In the genomic region with DNA sequence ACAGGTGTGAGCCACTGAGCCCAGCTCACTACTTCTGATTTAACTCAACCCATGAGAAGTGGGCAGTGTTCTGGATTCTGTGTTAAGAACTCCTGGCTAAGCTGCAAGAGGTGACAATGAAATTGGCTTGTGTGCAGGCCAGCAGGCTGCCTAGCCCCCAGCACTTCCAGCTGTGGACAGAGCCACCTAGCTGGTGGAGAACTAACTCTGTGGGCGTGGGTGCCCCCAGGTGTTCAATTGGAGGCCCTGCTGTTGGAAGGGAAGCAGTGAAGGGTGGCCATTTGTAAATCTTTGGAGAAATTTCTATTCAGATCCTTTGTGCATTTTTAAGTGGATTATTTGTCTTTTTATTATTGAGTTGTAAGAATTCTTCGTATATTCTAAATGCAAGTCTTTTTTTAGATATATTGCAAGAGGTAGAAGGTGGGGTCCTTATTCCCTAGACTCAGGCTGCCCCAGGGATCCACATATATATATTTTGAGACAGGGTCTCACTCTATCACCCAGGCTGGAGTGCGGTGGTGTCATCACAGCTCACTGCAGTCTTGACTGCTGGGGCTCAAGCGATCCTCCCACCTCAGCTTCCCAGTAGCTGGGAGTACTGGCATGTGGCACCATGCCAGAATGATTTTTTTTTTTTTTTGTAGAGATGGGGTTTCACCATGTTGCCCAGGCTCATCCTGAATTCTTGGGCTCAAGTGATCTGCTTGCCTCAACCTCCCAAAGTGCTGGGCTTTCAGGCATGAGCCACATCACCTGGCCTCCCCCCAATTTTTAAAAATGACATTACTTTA, we compare ENCODE assay signal across 1 cellular context.
TF ChIP-seq lines count a peak whose summit lies in the region.

No MANE protein-coding gene starts in this region.

TF ChIP-seq in HCT116, 20 proteins besides CTCF, POLR2A, EP300 and RAD21 (continued from another document):
- peak; percentile 54 for TF ChIP-seq YY1 (IDR thresholded peaks at IDR 0.05; ENCODE audit: extremely low read depth, insufficient replicate concordance, low read depth, low read length)
- TF ChIP-seq, protein P1, sequence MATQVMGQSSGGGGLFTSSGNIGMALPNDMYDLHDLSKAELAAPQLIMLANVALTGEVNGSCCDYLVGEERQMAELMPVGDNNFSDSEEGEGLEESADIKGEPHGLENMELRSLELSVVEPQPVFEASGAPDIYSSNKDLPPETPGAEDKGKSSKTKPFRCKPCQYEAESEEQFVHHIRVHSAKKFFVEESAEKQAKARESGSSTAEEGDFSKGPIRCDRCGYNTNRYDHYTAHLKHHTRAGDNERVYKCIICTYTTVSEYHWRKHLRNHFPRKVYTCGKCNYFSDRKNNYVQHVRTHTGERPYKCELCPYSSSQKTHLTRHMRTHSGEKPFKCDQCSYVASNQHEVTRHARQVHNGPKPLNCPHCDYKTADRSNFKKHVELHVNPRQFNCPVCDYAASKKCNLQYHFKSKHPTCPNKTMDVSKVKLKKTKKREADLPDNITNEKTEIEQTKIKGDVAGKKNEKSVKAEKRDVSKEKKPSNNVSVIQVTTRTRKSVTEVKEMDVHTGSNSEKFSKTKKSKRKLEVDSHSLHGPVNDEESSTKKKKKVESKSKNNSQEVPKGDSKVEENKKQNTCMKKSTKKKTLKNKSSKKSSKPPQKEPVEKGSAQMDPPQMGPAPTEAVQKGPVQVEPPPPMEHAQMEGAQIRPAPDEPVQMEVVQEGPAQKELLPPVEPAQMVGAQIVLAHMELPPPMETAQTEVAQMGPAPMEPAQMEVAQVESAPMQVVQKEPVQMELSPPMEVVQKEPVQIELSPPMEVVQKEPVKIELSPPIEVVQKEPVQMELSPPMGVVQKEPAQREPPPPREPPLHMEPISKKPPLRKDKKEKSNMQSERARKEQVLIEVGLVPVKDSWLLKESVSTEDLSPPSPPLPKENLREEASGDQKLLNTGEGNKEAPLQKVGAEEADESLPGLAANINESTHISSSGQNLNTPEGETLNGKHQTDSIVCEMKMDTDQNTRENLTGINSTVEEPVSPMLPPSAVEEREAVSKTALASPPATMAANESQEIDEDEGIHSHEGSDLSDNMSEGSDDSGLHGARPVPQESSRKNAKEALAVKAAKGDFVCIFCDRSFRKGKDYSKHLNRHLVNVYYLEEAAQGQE (IDR thresholded peaks at IDR 0.05; ENCODE audit: low read depth) = peak; percentile 89
- TF ChIP-seq EZH2phosphoT487 (IDR thresholded peaks at IDR 0.05; ENCODE audit: borderline replicate concordance) = no peak
- TF ChIP-seq EGR1 (IDR thresholded peaks at IDR 0.05; ENCODE audit: low read depth) = no peak
- TF ChIP-seq MAX (IDR thresholded peaks at IDR 0.05) = no peak
- no peak for TF ChIP-seq FOSL1 (IDR thresholded peaks at IDR 0.05; ENCODE audit: low read depth)
